ENCODE assay signal across 12 cellular contexts in the genomic region with DNA sequence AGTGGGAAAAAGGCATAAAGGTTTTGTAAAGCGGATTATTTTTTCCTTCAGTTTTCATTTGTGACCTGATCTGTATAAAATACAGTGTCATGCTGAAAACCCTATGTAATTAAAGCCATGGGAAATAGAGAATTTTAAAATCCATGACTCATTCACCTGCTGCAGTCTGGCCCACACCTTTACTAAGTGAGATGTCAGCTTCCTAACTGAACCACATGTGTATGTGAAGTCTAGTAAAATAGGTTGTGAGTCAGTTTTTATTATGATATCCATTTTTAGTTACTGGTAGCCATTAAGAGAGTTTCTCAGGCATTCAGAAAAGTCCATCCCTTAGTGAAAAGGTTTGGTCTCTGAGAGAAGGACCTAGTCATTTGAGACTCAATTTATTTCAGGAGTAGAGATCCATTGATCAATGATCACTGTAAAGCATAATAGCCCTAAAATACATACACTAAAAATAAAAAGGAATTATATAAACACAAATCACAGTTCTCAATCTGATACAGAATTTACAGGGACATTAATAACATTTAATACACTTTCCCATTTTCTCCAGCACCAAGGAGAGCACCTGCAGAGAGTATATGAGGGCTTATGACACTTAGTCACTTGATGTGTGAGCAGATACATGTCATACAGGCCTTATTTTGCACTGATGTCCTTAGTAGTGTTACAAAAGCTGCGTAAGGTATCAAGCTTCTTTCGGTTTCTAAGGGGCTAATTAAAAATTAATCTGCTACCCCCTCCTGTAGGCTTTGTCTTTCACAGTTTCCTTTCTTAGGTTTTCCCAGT.
DNase-seq lines count a peak whose midpoint lies in the region; ATAC-seq, FAIRE-seq and TF ChIP-seq lines count a peak whose summit lies in the region.
"Had no signal": no experiment of that assay in that cellular context is flagged by ENCODE, and none has a peak within 500 bp of the region (broad histone marks: within the 10 kb centered on the region; RNA-seq: fewer than 3 reads in every experiment).

No MANE protein-coding gene starts in this region.

- no peak overlapping the region for H3K14ac ChIP-seq in IMR-90 (replicated peaks; ENCODE audit: low read depth, low read length)

- no peak overlapping the region for H3K18ac ChIP-seq in IMR-90 (ENCODE audit: low read depth, low read length)

- H3K79me1 ChIP-seq in IMR-90 (ENCODE audit: low read depth in 1 of 2, low read length in 2 of 2): peaks cover 20 to 66% of the 10 kb centered on the region in 2 experiments

- no peak overlapping the region for H3K27ac ChIP-seq in IMR-90 (ENCODE audit: insufficient read depth, low read length)
- no peak overlapping the region for H3K27ac ChIP-seq in endothelial cell of umbilical vein (ENCODE audit: insufficient read depth, low read depth, low read length)

- H3K4me1 ChIP-seq in IMR-90 (ENCODE audit: control insufficient read depth, insufficient read depth, low read length): no peaks in the 10 kb centered on the region
- no peaks in the 10 kb centered on the region for H3K4me1 ChIP-seq in endothelial cell of umbilical vein (ENCODE audit: control insufficient read depth, extremely low read depth, insufficient read depth, low read length)

- no peak overlapping the region for H2AK9ac ChIP-seq in IMR-90 (replicated peaks; ENCODE audit: low read depth, low read length, poor library complexity)

- H2BK20ac ChIP-seq in IMR-90 (ENCODE audit: low read depth, low read length): no peak overlapping the region

- peaks cover 16% of the 10 kb centered on the region for H3K79me2 ChIP-seq in endothelial cell of umbilical vein (ENCODE audit: control insufficient read depth, insufficient read depth, low read length)

- TF ChIP-seq POLR2A in IMR-90 (IDR thresholded peaks at IDR 0.05; ENCODE audit: low read depth, low read length) (no peak), endothelial cell of umbilical vein (IDR thresholded peaks at IDR 0.05; ENCODE audit: low read depth, low read length) (no peak)

- H2AFZ ChIP-seq in IMR-90 (replicated peaks; ENCODE audit: low read length, poor library complexity) (no peak overlapping the region), endothelial cell of umbilical vein (ENCODE audit: low read depth, low read length) (no peak overlapping the region)

- CTCF ChIA-PET in IMR-90 (lab: Yijun Ruan, JAX) (interaction anchor here (0.6 to 1.1 kb wide), 2 partner anchors 11 to 34 kb away, joined by 3 to 5 read pairs; no protein-coding TSS in a partner anchor), endothelial cell of umbilical vein (lab: Charles Lee) (interaction anchor here (1.2 to 1.5 kb wide), 2 partner anchors 11 to 98 kb away, joined by 3 to 6 read pairs; no protein-coding TSS in a partner anchor)

- no peak overlapping the region for H3K23ac ChIP-seq in IMR-90 (ENCODE audit: low read depth, low read length)

- H4K8ac ChIP-seq in IMR-90 (ENCODE audit: low read depth in 2 of 2, low read length in 2 of 2): no peak overlapping the region

- H3K9ac ChIP-seq in IMR-90 (ENCODE audit: low read depth, low read length) (no peak overlapping the region), endothelial cell of umbilical vein (replicated peaks; ENCODE audit: extremely low read depth, insufficient read depth, low read length) (no peak overlapping the region)

- no peak overlapping the region for H2AK5ac ChIP-seq in IMR-90 (ENCODE audit: low read depth, low read length)

- POLR2A ChIA-PET in IMR-90 (lab: Charles Lee; ENCODE audit: unreplicated experiment): no interaction called here
- POLR2A ChIA-PET in endothelial cell of umbilical vein (lab: Charles Lee): no interaction called here

- TF ChIP-seq RAD21 in IMR-90 (IDR thresholded peaks at IDR 0.05; ENCODE audit: low read length): no peak

- H3K4me3 ChIP-seq in IMR-90 (ENCODE audit: insufficient read depth, low read depth, low read length): no peak overlapping the region
- no peak overlapping the region for H3K4me3 ChIP-seq in endothelial cell of umbilical vein (replicated peaks in 1 of 3; ENCODE audit: insufficient read depth in 1 of 3, low read depth in 1 of 3, low read length in 3 of 3)

- no peak overlapping the region for H4K91ac ChIP-seq in IMR-90 (ENCODE audit: insufficient read depth, low read depth, low read length)

- no peak overlapping the region for H3K4me2 ChIP-seq in IMR-90 (ENCODE audit: low read depth, low read length)
- H3K4me2 ChIP-seq in endothelial cell of umbilical vein (ENCODE audit: insufficient read depth, low read length): no peak overlapping the region

- no CpG with 5 or more reads among the region's 3 CpGs for WGBS in IMR-90 (ENCODE audit: extremely low coverage in 2 of 2, insufficient read length in 1 of 2), 2 experiments

- BruUV-seq in IMR-90 (replicated peaks; lab: Mats Ljungman, UMichigan) (no TSS peak), endothelial cell of umbilical vein (replicated peaks; lab: Mats Ljungman, UMichigan) (no TSS peak)

- TF ChIP-seq CTCF in IMR-90 (conservative IDR thresholded peaks at IDR 0.05; ENCODE audit: low read depth, low read length): no peak
- TF ChIP-seq CTCF in endothelial cell of umbilical vein (IDR thresholded peaks at IDR 0.05; ENCODE audit: extremely low read depth in 1 of 2, insufficient read depth in 1 of 2, low read depth in 1 of 2, low read length in 2 of 2): no peak

- no peak for FAIRE-seq in endothelial cell of umbilical vein (lab: Jason Lieb, UNC)
- no peak for FAIRE-seq in urothelium cell line (lab: Jason Lieb, UNC)
- FAIRE-seq: RCC 7860 had no signal

- H4K5ac ChIP-seq in IMR-90 (ENCODE audit: low read depth, low read length): no peak overlapping the region

- in situ Hi-C loops in IMR-90 (cut with MboI; ENCODE audit: low sequenced_read_pairs): no loop called here

- H4K20me1 ChIP-seq in IMR-90 (ENCODE audit: insufficient read depth, low read length): peaks cover 35% of the 10 kb centered on the region; the same call in 1 of the 2 replicates
- peaks cover 8% of the 10 kb centered on the region for H4K20me1 ChIP-seq in endothelial cell of umbilical vein (replicated peaks; ENCODE audit: control insufficient read depth, extremely low read depth, insufficient read depth, low read length)

- H3K9me1 ChIP-seq in IMR-90 (ENCODE audit: insufficient read depth, low read length) (peaks cover 3% of the 10 kb centered on the region), endothelial cell of umbilical vein (replicated peaks; ENCODE audit: control insufficient read depth, extremely low read depth, insufficient read depth, low read length) (no peaks in the 10 kb centered on the region)

- ATAC-seq in left ventricle myocardium superior (peak; percentile 45), IMR-90 (ENCODE audit: low read depth) (no peak), GM21367 (IDR thresholded peaks at IDR 0.05; ENCODE audit: unreplicated experiment) (no peak), HG03565 (IDR thresholded peaks at IDR 0.05; ENCODE audit: unreplicated experiment) (no peak)

- no peak overlapping the region for H3K4ac ChIP-seq in IMR-90 (ENCODE audit: low read depth, low read length)

- no peaks in the 10 kb centered on the region for H3K27me3 ChIP-seq in IMR-90 (ENCODE audit: control insufficient read depth, insufficient read depth, low read length)
- no peaks in the 10 kb centered on the region for H3K27me3 ChIP-seq in endothelial cell of umbilical vein (ENCODE audit: control insufficient read depth in 2 of 2, insufficient read depth in 2 of 2, low read length in 2 of 2)

- no peak overlapping the region for H3K56ac ChIP-seq in IMR-90 (ENCODE audit: extremely low read depth, insufficient read depth, low read length)

- H3K36me3 ChIP-seq in IMR-90 (ENCODE audit: control insufficient read depth, insufficient read depth, low read length): peaks cover 8% of the 10 kb centered on the region
- peaks cover 0 to 3% of the 10 kb centered on the region in 2 experiments for H3K36me3 ChIP-seq in endothelial cell of umbilical vein (ENCODE audit: control insufficient read depth in 2 of 2, extremely low read depth in 1 of 2, insufficient read depth in 2 of 2, low read length in 2 of 2)

- intact Hi-C loops in left ventricle myocardium superior (cut with micrococcal nuclease): no loop called here
- intact Hi-C loops in cardiac septum (cut with DNase I): no loop called here
- intact Hi-C loops in IMR-90 (cut with micrococcal nuclease): loop anchor here (10.0 kb wide), 1 partner anchor 99 kb away; no protein-coding TSS in a partner anchor
- intact Hi-C loops in endothelial cell of umbilical vein (cut with micrococcal nuclease): no loop called here

- H2BK5ac ChIP-seq in IMR-90 (ENCODE audit: low read depth, low read length, poor library complexity, severe bottlenecking): no peak overlapping the region

- no peak overlapping the region for H2BK15ac ChIP-seq in IMR-90 (ENCODE audit: low read depth, low read length)

- dilution Hi-C loops in IMR-90 (cut with HindIII; ENCODE audit: low sequenced_read_pairs, unreplicated experiment): no loop called here
- dilution Hi-C loops in endothelial cell of umbilical vein (cut with MboI; ENCODE audit: extremely low pct_ligation_motif_present, low sequenced_read_pairs): no loop called here

- DNase-seq in left ventricle myocardium superior (no peak), cardiac septum (ENCODE audit: low spot score) (no peak), IMR-90 (peak; percentile 27), endothelial cell of umbilical vein (ENCODE audit: low read depth, low spot score) (peak; percentile 12), urothelium cell line (ENCODE audit: low spot score) (no peak), AG20443 (ENCODE audit: low spot score) (no peak)
- DNase-seq: central memory CD4-positive, alpha-beta T cell; foreskin melanocyte; stimulated activated naive CD4-positive, alpha-beta T cell had no signal

- no peak overlapping the region for H2BK120ac ChIP-seq in IMR-90 (ENCODE audit: low read depth, low read length)

- H3K9me3 ChIP-seq in IMR-90 (ENCODE audit: control insufficient read depth, insufficient read depth, low read length): no peaks in the 10 kb centered on the region
- no peaks in the 10 kb centered on the region for H3K9me3 ChIP-seq in endothelial cell of umbilical vein (replicated peaks; ENCODE audit: control insufficient read depth, insufficient read depth, low read length)

TF ChIP-seq in IMR-90, 13 proteins besides CTCF, POLR2A, EP300 and RAD21:
- TF ChIP-seq CHD1 (IDR thresholded peaks at IDR 0.05; ENCODE audit: low read depth, low read length): no peak

TF ChIP-seq in endothelial cell of umbilical vein, 7 proteins besides CTCF, POLR2A, EP300 and RAD21:
- TF ChIP-seq GATA2 (IDR thresholded peaks at IDR 0.05; ENCODE audit: insufficient read depth, insufficient read length, low read depth, low read length): no peak
- no peak for TF ChIP-seq EZH2 (IDR thresholded peaks at IDR 0.05; ENCODE audit: borderline replicate concordance, low read depth, low read length, severe bottlenecking)
- TF ChIP-seq FOS (IDR thresholded peaks at IDR 0.05; ENCODE audit: borderline replicate concordance, insufficient read depth, low read length): no peak
- TF ChIP-seq, protein P1, sequence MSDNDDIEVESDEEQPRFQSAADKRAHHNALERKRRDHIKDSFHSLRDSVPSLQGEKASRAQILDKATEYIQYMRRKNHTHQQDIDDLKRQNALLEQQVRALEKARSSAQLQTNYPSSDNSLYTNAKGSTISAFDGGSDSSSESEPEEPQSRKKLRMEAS (IDR thresholded peaks at IDR 0.05; ENCODE audit: insufficient read depth, insufficient read length): no peak
- no peak for TF ChIP-seq MYC (IDR thresholded peaks at IDR 0.05; ENCODE audit: low read depth, low read length)
- TF ChIP-seq POLR2AphosphoS5 (IDR thresholded peaks at IDR 0.05; ENCODE audit: insufficient read depth, low read depth, low read length): no peak

Comparison
In these comparisons a context has a peak if more than half of its experiments do, and no peak if none do; other contexts are left out.
1. DNase-seq: peak in IMR-90 (single experiment) and endothelial cell of umbilical vein (single experiment); none in left ventricle myocardium superior (single experiment), cardiac septum (single experiment), urothelium cell line (single experiment) and AG20443 (single experiment).